Comparison of ENCODE assay signal across 26 cellular contexts in the genomic region with DNA sequence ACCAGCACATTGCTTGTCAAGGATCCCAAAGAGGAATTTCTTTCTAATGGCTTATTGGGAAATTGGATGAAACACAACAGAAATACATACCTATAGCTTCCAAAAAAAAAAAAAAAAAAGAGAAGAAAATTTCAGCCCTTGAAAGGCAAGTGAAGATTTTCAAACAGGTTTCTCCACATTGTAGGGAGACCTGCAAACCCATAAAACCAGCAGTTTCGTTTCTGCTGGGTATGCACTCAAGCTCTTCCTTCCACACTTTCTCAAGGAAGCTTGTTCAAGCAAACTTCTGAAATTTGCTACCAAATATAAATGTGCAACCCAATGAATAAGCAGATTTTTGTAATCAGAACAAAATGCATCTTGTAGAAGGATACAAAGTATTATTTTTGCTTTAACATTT. TPM values are rescaled to one million over a fixed set of nuclear protein-coding genes. Genes with fewer than 3 reads are reported as not detected.
DNase-seq lines count a peak whose midpoint lies in the region; ATAC-seq and TF ChIP-seq lines count a peak whose summit lies in the region.
"Had no signal": no experiment of that assay in that cellular context is flagged by ENCODE, and none has a peak within 500 bp of the region (broad histone marks: within the 10 kb centered on the region; RNA-seq: fewer than 3 reads in every experiment).

No MANE protein-coding gene starts in this region.

- H3K4me1 ChIP-seq in upper lobe of right lung = peaks cover 6% of the 10 kb centered on the region
- H3K4me1 ChIP-seq: ascending aorta had no signal

- BruUV-seq in MCF 10A (replicated peaks; lab: Mats Ljungman, UMichigan) = no TSS peak

- POLR2A ChIA-PET in MCF 10A (lab: Yijun Ruan, JAX) = interaction anchor here (0.9 kb wide), 1 partner anchor 38 kb away, joined by 3 read pairs; no protein-coding TSS in a partner anchor

- H3K9me3 ChIP-seq in upper lobe of right lung (peaks cover 10% of the 10 kb centered on the region), WERI-Rb-1 (ENCODE audit: severe bottlenecking) (peaks cover 3% of the 10 kb centered on the region)
- H3K9me3 ChIP-seq: right lobe of liver, thoracic aorta had no signal

- H3K36me3 Mint-ChIP-seq in MCF 10A (ENCODE audit: insufficient read depth, unreplicated experiment) = no peaks in the 10 kb centered on the region
- peaks cover 10% of the 10 kb centered on the region for H3K36me3 Mint-ChIP-seq in memory B cell

- TF ChIP-seq CTCF in MCF 10A (IDR thresholded peaks at IDR 0.05; ENCODE audit: unreplicated experiment) (no peak), upper lobe of right lung (IDR thresholded peaks at IDR 0.05) (no peak), WERI-Rb-1 (IDR thresholded peaks at IDR 0.05; ENCODE audit: low read depth, low read length) (no peak)

- H3K4me3 ChIP-seq in upper lobe of right lung (no peak overlapping the region), WERI-Rb-1 (ENCODE audit: low read depth, low read length) (no peak overlapping the region)
- H3K4me3 ChIP-seq: ascending aorta, dorsolateral prefrontal cortex, lung, right lobe of liver, thoracic aorta had no signal

- H3K36me3 ChIP-seq in upper lobe of right lung = no peaks in the 10 kb centered on the region
- H3K36me3 ChIP-seq in WERI-Rb-1 = no peaks in the 10 kb centered on the region
- H3K36me3 ChIP-seq: ascending aorta, right lobe of liver, thoracic aorta had no signal

- peaks cover 18% of the 10 kb centered on the region for H3K27me3 Mint-ChIP-seq in MCF 10A (ENCODE audit: insufficient read depth, unreplicated experiment)
- H3K27me3 Mint-ChIP-seq in memory B cell = no peaks in the 10 kb centered on the region

- peak overlapping the region; percentile 63 for H3K27ac ChIP-seq in upper lobe of right lung
- no peak overlapping the region for H3K27ac ChIP-seq in WERI-Rb-1
- H3K27ac ChIP-seq: ascending aorta, dorsolateral prefrontal cortex, foreskin keratinocyte, right lobe of liver, thoracic aorta had no signal

- H3K9me3 Mint-ChIP-seq in MCF 10A (ENCODE audit: unreplicated experiment) = peaks cover 7% of the 10 kb centered on the region
- peaks cover 7% of the 10 kb centered on the region for H3K9me3 Mint-ChIP-seq in memory B cell

- no peaks in the 10 kb centered on the region for H3K27me3 ChIP-seq in upper lobe of right lung
- no peaks in the 10 kb centered on the region for H3K27me3 ChIP-seq in WERI-Rb-1 (ENCODE audit: insufficient read depth, low read depth, severe bottlenecking)
- H3K27me3 ChIP-seq: ascending aorta, dorsolateral prefrontal cortex, right lobe of liver had no signal

- DNase-seq in T47D (ENCODE audit: low read depth in 1 of 2, low spot score in 1 of 2) (peak; percentile 41 to 63), MCF 10A (ENCODE audit: unreplicated experiment) (no peak), RPMI8226 (peak; percentile 77), memory B cell (ENCODE audit: low spot score in 2 of 2) (no peak), upper lobe of right lung (no peak), retina (no peak), WERI-Rb-1 (no peak)
- DNase-seq: ACHN; activated CD4-positive, CD25-positive, alpha-beta regulatory T cell; activated T-cell treated with anti-CD3 and anti-CD28 coated beads, Interleukin-2, amount 50 U/mL, for 4 hours; central memory CD4-positive, alpha-beta T cell; DMS53; dorsolateral prefrontal cortex; erythroblast; foreskin keratinocyte; islet precursor cell; NCI-H2081; NCI-H446 treated with DMSO at 0.1 percent for 48 hours; NK-92 treated with Interleukin-12 subunit alpha and Interleukin-12 subunit beta, amount 100 ng/mL, for 24 hours; right lobe of liver; Right ventricle myocardium superior had no signal

- CTCF ChIA-PET in MCF 10A (lab: Yijun Ruan, JAX) = interaction anchor here (1.6 kb wide), 1 partner anchor 31 kb away, joined by 4 read pairs; no protein-coding TSS in a partner anchor

- H3K27ac Mint-ChIP-seq in MCF 10A (ENCODE audit: low read depth, unreplicated experiment) = no peak overlapping the region
- H3K27ac Mint-ChIP-seq in memory B cell = peak overlapping the region; percentile 94
- H3K27ac Mint-ChIP-seq: activated naive CD4-positive, alpha-beta T cell treated with anti-CD3 and anti-CD28 coated beads, Interleukin-2, amount 50 U/mL, for 72 hours had no signal

- ATAC-seq in memory B cell (ENCODE audit: low read depth) (no peak), upper lobe of right lung (no peak), GM18519 (IDR thresholded peaks at IDR 0.05; ENCODE audit: low FRiP score, unreplicated experiment) (no peak)
- ATAC-seq: activated naive CD4-positive, alpha-beta T cell treated with anti-CD3 and anti-CD28 coated beads, Interleukin-2, amount 50 U/mL, for 72 hours; activated T-cell treated with anti-CD3 and anti-CD28 coated beads, Interleukin-2, amount 50 U/mL, for 4 hours; foreskin keratinocyte had no signal

- in situ Hi-C loops in T47D (cut with HindIII; ENCODE audit: low pct_unique_long_range_greater_than_20kb, low sequenced_read_pairs) = no loop called here

- intact Hi-C loops in MCF 10A (cut with micrococcal nuclease) (no loop called here), upper lobe of right lung (cut with DNase I) (no loop called here)

- H3K4me1 Mint-ChIP-seq in MCF 10A (ENCODE audit: insufficient read depth, unreplicated experiment) (peaks cover 7% of the 10 kb centered on the region), memory B cell (peaks cover 40% of the 10 kb centered on the region)

- no peak overlapping the region for H3K4me3 Mint-ChIP-seq in MCF 10A (ENCODE audit: unreplicated experiment)
- H3K4me3 Mint-ChIP-seq in memory B cell = no peak overlapping the region

RNA-seq across cellular contexts. Expression of gene SH3BP5, which starts 15.9 kb away (rescaled TPM):
- total RNA-seq in MCF 10A (2022) = 8.4 and 8.8 TPM in 2 replicates
- total RNA-seq in upper lobe of right lung = 110 TPM

Comparison
In these comparisons a context has a peak if more than half of its experiments do, and no peak if none do; other contexts are left out.
1. DNase-seq: peak in T47D (2 of 2) and RPMI8226 (single experiment); none in MCF 10A (single experiment), memory B cell (0 of 2), upper lobe of right lung (single experiment), retina (single experiment) and WERI-Rb-1 (single experiment).
2. RNA of gene SH3BP5, which starts 15.9 kb away (total RNA-seq): 110 TPM in upper lobe of right lung (single experiment); 8.4 to 8.8 TPM in MCF 10A; every median in the first group is over 10 times any median in the second.